In the genomic region with DNA sequence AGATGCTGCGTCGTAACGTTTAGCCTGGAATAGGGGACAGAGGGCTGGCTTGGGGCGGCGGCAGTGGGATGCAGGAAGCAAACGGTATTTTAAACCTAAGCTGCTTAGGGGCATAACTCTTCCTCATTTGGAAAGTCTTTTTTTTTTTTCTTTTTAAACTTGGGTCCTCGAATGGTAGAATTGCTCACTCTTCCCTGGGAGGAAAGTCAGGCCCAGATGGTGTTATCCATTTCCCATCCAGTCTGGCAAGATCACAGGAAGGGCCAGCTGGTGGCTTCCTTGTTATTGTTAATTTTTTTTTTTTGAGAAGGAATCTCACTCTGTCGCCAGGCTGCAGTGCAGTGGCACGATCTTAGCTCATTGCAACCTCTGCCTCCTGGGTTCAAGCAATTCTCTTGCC, we compare ENCODE assay signal across 23 cellular contexts. TPM values are rescaled to one million over a fixed set of nuclear protein-coding genes. Genes with fewer than 3 reads are reported as not detected.
DNase-seq lines count a peak whose midpoint lies in the region; ATAC-seq and TF ChIP-seq lines count a peak whose summit lies in the region.
"Had no signal": no experiment of that assay in that cellular context is flagged by ENCODE, and none has a peak within 500 bp of the region (broad histone marks: within the 10 kb centered on the region; RNA-seq: fewer than 3 reads in every experiment).

No MANE protein-coding gene starts in this region.

- no peaks in the 10 kb centered on the region for H3K27me3 Mint-ChIP-seq in MCF 10A (ENCODE audit: insufficient read depth, unreplicated experiment)
- H3K27me3 Mint-ChIP-seq: stimulated activated naive B cell treated with anti-CD40 and anti-IgM and Interleukin-4, amounts not matched to agents 10 μg/mL and 1 μg/mL and 100 μg/mL, for 72 hours had no signal

- H3K36me3 ChIP-seq in spleen, result no peaks in the 10 kb centered on the region
- H3K36me3 ChIP-seq: BE2C, breast epithelium, heart left ventricle, MG63 had no signal

- WGBS in spleen, 5 donors, result 57 to 71% (median 68%) methylated on average over 9 of the region's 9 CpGs

- H3K4me1 ChIP-seq in spleen, result peaks cover 0 to 46% (median 19%) of the 10 kb centered on the region in 6 donors
- H3K4me1 ChIP-seq: heart left ventricle had no signal

- no peaks in the 10 kb centered on the region for H3K9me3 Mint-ChIP-seq in MCF 10A (ENCODE audit: unreplicated experiment)
- H3K9me3 Mint-ChIP-seq: activated CD4-positive, alpha-beta T cell treated with anti-CD3 and anti-CD28 coated beads, Interleukin-2, amount 10 ng/mL, durations not matched to agents 24 days and 14 days had no signal

- no peaks in the 10 kb centered on the region for H3K9me3 ChIP-seq in spleen
- H3K9me3 ChIP-seq: BE2C, breast epithelium, heart left ventricle, MG63 had no signal

- H3K4me1 Mint-ChIP-seq in MCF 10A (ENCODE audit: insufficient read depth, unreplicated experiment), result peaks cover 7% of the 10 kb centered on the region
- H3K4me1 Mint-ChIP-seq: activated CD4-positive, alpha-beta T cell treated with anti-CD3 and anti-CD28 coated beads, Interleukin-2, amount 10 ng/mL, durations not matched to agents 24 days and 14 days had no signal

- no peak overlapping the region for H3K4me3 Mint-ChIP-seq in MCF 10A (ENCODE audit: unreplicated experiment)
- H3K4me3 Mint-ChIP-seq: activated CD4-positive, alpha-beta T cell treated with anti-CD3 and anti-CD28 coated beads, Interleukin-2, amount 10 ng/mL, durations not matched to agents 24 days and 14 days; stimulated activated naive B cell treated with anti-CD40 and anti-IgM and Interleukin-4, amounts not matched to agents 10 μg/mL and 1 μg/mL and 100 μg/mL, for 72 hours had no signal

- H3K27me3 ChIP-seq in spleen (replicated peaks in 1 of 7), result no peaks in the 10 kb centered on the region
- H3K27me3 ChIP-seq: BE2C, breast epithelium, heart left ventricle, MG63 had no signal

- ATAC-seq in esophagus mucosa (no peak), Right ventricle myocardium superior (ENCODE audit: poor library complexity) (no peak)
- ATAC-seq: HCT116; left ventricle myocardium superior; right cardiac atrium; stimulated activated naive B cell treated with anti-CD40 and anti-IgM and Interleukin-4, amounts not matched to agents 10 μg/mL and 1 μg/mL and 100 μg/mL, for 72 hours had no signal

- BruUV-seq in MCF 10A (replicated peaks; lab: Mats Ljungman, UMichigan), result no TSS peak

- no peak for TF ChIP-seq POLR2A in spleen (IDR thresholded peaks at IDR 0.05)

- CTCF ChIA-PET in MCF 10A (lab: Yijun Ruan, JAX), result interaction anchor here (0.7 kb wide), 1 partner anchor 9 kb away, joined by 3 read pairs; no protein-coding TSS in a partner anchor

- TF ChIP-seq CTCF in spleen (IDR thresholded peaks at IDR 0.05 in 8 of 11, conservative IDR thresholded peaks at IDR 0.05 in 3 of 11) (no peak), MCF 10A (IDR thresholded peaks at IDR 0.05; ENCODE audit: unreplicated experiment) (no peak)

- no peak overlapping the region for H3K27ac Mint-ChIP-seq in MCF 10A (ENCODE audit: low read depth, unreplicated experiment)
- H3K27ac Mint-ChIP-seq: activated CD4-positive, alpha-beta T cell treated with anti-CD3 and anti-CD28 coated beads, Interleukin-2, amount 10 ng/mL, durations not matched to agents 24 days and 14 days; stimulated activated naive B cell treated with anti-CD40 and anti-IgM and Interleukin-4, amounts not matched to agents 10 μg/mL and 1 μg/mL and 100 μg/mL, for 72 hours had no signal

- H3K4me3 ChIP-seq in spleen, result no peak overlapping the region
- H3K4me3 ChIP-seq: breast epithelium, heart left ventricle, MG63 had no signal

- POLR2A ChIA-PET in MCF 10A (lab: Yijun Ruan, JAX), result no interaction called here

- DNase-seq in EH (ENCODE audit: low read depth), result peak; percentile 45
- DNase-seq in NCI-H524 (lab: John Stamatoyannopoulos, UW), result peak; percentile 87 to 95
- DNase-seq in fibroblast of peridontal ligament (ENCODE audit: extremely low read depth), result peak; percentile 53
- no peak for DNase-seq in spleen
- no peak for DNase-seq in MCF 10A (ENCODE audit: unreplicated experiment)
- DNase-seq in Right ventricle myocardium superior, result no peak
- DNase-seq: activated CD4-positive, alpha-beta T cell treated with anti-CD3 and anti-CD28 coated beads, Interleukin-2, amount 10 ng/mL, durations not matched to agents 24 days and 14 days; activated CD8-positive, alpha-beta memory T cell treated with anti-CD3 and anti-CD28 coated beads, Interleukin-2, amount 50 U/mL, for 4 hours; activated effector memory CD4-positive, alpha-beta T cell treated with Interleukin-2 at 50 U/mL for 16 hours; BE2C; heart left ventricle; left ventricle myocardium superior; MG63; NCI-H146; NCI-H226; occipital lobe; right cardiac atrium; stimulated activated naive B cell treated with anti-CD40 and anti-IgM and Interleukin-4, amounts not matched to agents 10 μg/mL and 1 μg/mL and 100 μg/mL, for 72 hours had no signal

- intact Hi-C loops in spleen (cut with DNase I; ENCODE audit: low total_unique reads), result no loop called here
- intact Hi-C loops in MCF 10A (cut with micrococcal nuclease), result no loop called here
- intact Hi-C loops in Right ventricle myocardium superior (cut with DNase I), result no loop called here

- H3K36me3 Mint-ChIP-seq in MCF 10A (ENCODE audit: insufficient read depth, unreplicated experiment), result no peaks in the 10 kb centered on the region

- peak overlapping the region in 5 of 8 donors; percentile 27 to 83 (median 67) for H3K27ac ChIP-seq in spleen
- H3K27ac ChIP-seq: breast epithelium, heart left ventricle had no signal

RNA-seq across cellular contexts. Expression of a gene that starts 56.6 kb away (rescaled TPM):
- total RNA-seq in spleen (10 to 100 TPM; 15.5 to 25.4 (median 19.1) TPM), esophagus mucosa (14.9 TPM), MCF 10A (2022) (38.3 and 45.3 TPM in 2 replicates), Right ventricle myocardium superior (6.2 TPM)
- 1 to 10 TPM; 5.9 to 9.0 (median 8.1) TPM for polyA plus RNA-seq in spleen

RNA-seq across cellular contexts. Expression of a gene that starts 59.1 kb away (rescaled TPM):
- total RNA-seq in spleen (not detected), esophagus mucosa (not detected), MCF 10A (2022) (not detected in 2 replicates), Right ventricle myocardium superior (not detected)
- not detected for polyA plus RNA-seq in spleen
- total RNA-seq: activated CD4-positive, alpha-beta T cell treated with anti-CD3 and anti-CD28 coated beads, Interleukin-2, amount 10 ng/mL, durations not matched to agents 24 days and 14 days; breast epithelium; dermis microvascular lymphatic vessel endothelial cell; heart left ventricle; left ventricle myocardium superior; right cardiac atrium had no signal
- polyA plus RNA-seq: esophagus, heart left ventricle, right cardiac atrium had no signal

Comparison
In these comparisons a context has a peak if more than half of its experiments do, and no peak if none do; other contexts are left out.
1. DNase-seq: peak in EH (single experiment), NCI-H524 (2 of 2) and fibroblast of peridontal ligament (single experiment); none in spleen (single experiment), MCF 10A (single experiment) and Right ventricle myocardium superior (single experiment).